ENCODE assay signal across 18 cellular contexts in the genomic region with DNA sequence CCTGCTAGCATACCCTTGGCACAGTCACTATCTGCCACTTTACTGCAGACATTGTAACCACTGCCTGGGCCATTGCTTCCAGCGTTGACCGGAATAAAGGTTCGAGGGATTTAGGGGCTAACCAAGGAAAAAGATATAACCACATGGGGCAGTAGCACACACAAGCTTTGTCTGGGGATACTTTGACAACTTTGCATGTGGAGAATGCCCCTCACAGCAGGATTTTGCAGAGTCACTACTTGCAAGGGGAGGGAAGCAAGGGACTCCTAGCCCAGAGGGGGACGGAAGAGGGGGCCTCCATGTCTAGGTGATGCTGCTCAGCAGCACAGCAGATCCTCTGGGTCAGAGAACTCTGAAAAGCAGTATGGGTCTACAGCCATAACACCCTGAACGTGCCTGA.
"Had no signal": no experiment of that assay in that cellular context is flagged by ENCODE, and none has a peak within 500 bp of the region (broad histone marks: within the 10 kb centered on the region; RNA-seq: fewer than 3 reads in every experiment).

No MANE protein-coding gene starts in this region.

- ATAC-seq: right cardiac atrium; stimulated activated naive CD8-positive, alpha-beta T cell treated with anti-CD3 and anti-CD28 coated beads, Interleukin-15, Interleukin-2, amounts not matched to agents 100 U/mL and 50 U/mL, for 24 hours had no signal

- H3K4me3 ChIP-seq: left ventricle myocardium inferior, prostate gland, suprapubic skin, upper lobe of left lung had no signal

- H3K9me3 ChIP-seq: left ventricle myocardium inferior, prostate gland, suprapubic skin, upper lobe of left lung had no signal

- H3K4me1 ChIP-seq: left ventricle myocardium inferior, prostate gland, suprapubic skin, upper lobe of left lung had no signal

- H3K36me3 ChIP-seq: left ventricle myocardium inferior, prostate gland, suprapubic skin, upper lobe of left lung had no signal

- H3K27ac ChIP-seq: left ventricle myocardium inferior, prostate gland, suprapubic skin, upper lobe of left lung had no signal

- DNase-seq: activated CD4-positive, alpha-beta T cell treated with anti-CD3 and anti-CD28 coated beads, Interleukin-2, amount 10 ng/mL, durations not matched to agents 7 days and 5 days; activated CD4-positive, CD25-positive, alpha-beta regulatory T cell; activated CD8-positive, alpha-beta memory T cell treated with anti-CD3 and anti-CD28 coated beads for 24 hours; activated naive CD4-positive, alpha-beta T cell; activated naive CD8-positive, alpha-beta T cell treated with anti-CD3 and anti-CD28 coated beads, Interleukin-2, amount 10 ng/mL, durations not matched to agents 7 days and 5 days; effector CD8-positive, alpha-beta T cell; foreskin melanocyte; kidney; left ventricle myocardium inferior; nephron progenitor cell; right cardiac atrium; small intestine; stimulated activated CD4-positive, alpha-beta T cell treated with anti-CD3 and anti-CD28 coated beads, Interleukin-4, amount 100 ng/mL, for 4 hours; stimulated activated CD8-positive, alpha-beta memory T cell treated with anti-CD3 and anti-CD28 coated beads, Interleukin-4, amount 100 ng/mL, for 48 hours; stimulated activated naive CD8-positive, alpha-beta T cell treated with anti-CD3 and anti-CD28 coated beads, Interleukin-15, Interleukin-2, amounts not matched to agents 100 U/mL and 50 U/mL, for 24 hours; upper lobe of left lung had no signal

- H3K27me3 ChIP-seq: upper lobe of left lung had no signal
